ENCODE assay signal across 8 cellular contexts in genomic region chr7:94375167-94375566, GRCh38. TPM values are rescaled to one million over a fixed set of nuclear protein-coding genes. Genes with fewer than 3 reads are reported as not detected.
DNase-seq lines count a peak whose midpoint lies in the region; ATAC-seq, FAIRE-seq and TF ChIP-seq lines count a peak whose summit lies in the region.
"Had no signal": no experiment of that assay in that cellular context is flagged by ENCODE, and none has a peak within 500 bp of the region (broad histone marks: within the 10 kb centered on the region; RNA-seq: fewer than 3 reads in every experiment).

No MANE protein-coding gene starts in this region.

- dilution Hi-C loops in endothelial cell of umbilical vein (cut with MboI; ENCODE audit: extremely low pct_ligation_motif_present, low sequenced_read_pairs) = no loop called here

- TF ChIP-seq POLR2A in endothelial cell of umbilical vein (IDR thresholded peaks at IDR 0.05; ENCODE audit: low read depth, low read length) = no peak

- no peaks in the 10 kb centered on the region for H3K79me2 ChIP-seq in endothelial cell of umbilical vein (ENCODE audit: control insufficient read depth, insufficient read depth, low read length)

- H3K9me3 Mint-ChIP-seq in mesothelial cell of epicardium (peaks cover 12% of the 10 kb centered on the region), T-cell (no peaks in the 10 kb centered on the region)

- no peaks in the 10 kb centered on the region for H3K27me3 ChIP-seq in endothelial cell of umbilical vein (ENCODE audit: control insufficient read depth in 2 of 2, insufficient read depth in 2 of 2, low read length in 2 of 2)

- ATAC-seq in T-cell (replicated peaks in 1 of 4) = no peak

- CTCF ChIA-PET in endothelial cell of umbilical vein (lab: Charles Lee) = interaction anchor here (0.7 to 4.2 kb wide), 10 partner anchors 9 to 763 kb away, joined by 3 to 54 read pairs (median 4); partner anchors contain the start of gene COL1A2
- CTCF ChIA-PET in T-cell (lab: Charles Lee) = no interaction called here

- POLR2A ChIA-PET in endothelial cell of umbilical vein (lab: Charles Lee) = interaction anchor here (0.7 to 1.6 kb wide), 3 partner anchors 65 to 79 kb away, joined by 3 to 4 read pairs (median 3); no protein-coding TSS in a partner anchor
- POLR2A ChIA-PET in T-cell (lab: Charles Lee) = no interaction called here

- FAIRE-seq in endothelial cell of umbilical vein (lab: Jason Lieb, UNC) = no peak

- H4K20me1 ChIP-seq in endothelial cell of umbilical vein (replicated peaks; ENCODE audit: control insufficient read depth, extremely low read depth, insufficient read depth, low read length) = no peaks in the 10 kb centered on the region

- TSS peak; percentile 60 for BruUV-seq in endothelial cell of umbilical vein (replicated peaks; lab: Mats Ljungman, UMichigan)

- H3K9ac ChIP-seq in endothelial cell of umbilical vein (replicated peaks; ENCODE audit: extremely low read depth, insufficient read depth, low read length) = peak overlapping the region; percentile 58

- no peaks in the 10 kb centered on the region for H3K36me3 ChIP-seq in endothelial cell of umbilical vein (ENCODE audit: control insufficient read depth in 2 of 2, extremely low read depth in 1 of 2, insufficient read depth in 2 of 2, low read length in 2 of 2)

- H3K4me3 Mint-ChIP-seq in mesothelial cell of epicardium (peak overlapping the region; percentile 47), T-cell (no peak overlapping the region)

- H3K9me3 ChIP-seq in endothelial cell of umbilical vein (replicated peaks; ENCODE audit: control insufficient read depth, insufficient read depth, low read length) = no peaks in the 10 kb centered on the region

- H3K27ac ChIP-seq in endothelial cell of umbilical vein (ENCODE audit: insufficient read depth, low read depth, low read length) = peak overlapping the region; percentile 85

- H3K4me1 Mint-ChIP-seq in mesothelial cell of epicardium (peaks cover 43% of the 10 kb centered on the region), T-cell (no peaks in the 10 kb centered on the region)

- intact Hi-C loops in endothelial cell of umbilical vein (cut with micrococcal nuclease) = loop anchor here (1.0 to 2.0 kb wide), 3 partner anchors 61 to 192 kb away; no protein-coding TSS in a partner anchor

- H3K4me2 ChIP-seq in endothelial cell of umbilical vein (ENCODE audit: insufficient read depth, low read length) = peak overlapping the region; percentile 86

- peak overlapping the region; percentile 86 for H2AFZ ChIP-seq in endothelial cell of umbilical vein (ENCODE audit: low read depth, low read length)

- peak overlapping the region in 1 of 3 experiments; percentile 45 for H3K4me3 ChIP-seq in endothelial cell of umbilical vein (replicated peaks in 1 of 3; ENCODE audit: insufficient read depth in 1 of 3, low read depth in 1 of 3, low read length in 3 of 3)

- peak overlapping the region; percentile 98 for H3K27ac Mint-ChIP-seq in mesothelial cell of epicardium
- no peak overlapping the region for H3K27ac Mint-ChIP-seq in T-cell

- H3K36me3 Mint-ChIP-seq in mesothelial cell of epicardium = peaks cover 4% of the 10 kb centered on the region
- H3K36me3 Mint-ChIP-seq in T-cell = no peaks in the 10 kb centered on the region

- H3K4me1 ChIP-seq in endothelial cell of umbilical vein (ENCODE audit: control insufficient read depth, extremely low read depth, insufficient read depth, low read length) = peaks cover 21% of the 10 kb centered on the region

- no peak for TF ChIP-seq CTCF in endothelial cell of umbilical vein (IDR thresholded peaks at IDR 0.05; ENCODE audit: extremely low read depth in 1 of 2, insufficient read depth in 1 of 2, low read depth in 1 of 2, low read length in 2 of 2)
- no peak for TF ChIP-seq CTCF in mesothelial cell of epicardium (IDR thresholded peaks at IDR 0.05; ENCODE audit: unreplicated experiment)

- H3K27me3 Mint-ChIP-seq in mesothelial cell of epicardium (ENCODE audit: low read depth) = no peaks in the 10 kb centered on the region
- peaks cover 0 to 4% of the 10 kb centered on the region in 2 donors for H3K27me3 Mint-ChIP-seq in T-cell

- DNase-seq in NCI-H460 (ENCODE audit: extremely low read depth, low read depth) (peak; percentile 22), endothelial cell of umbilical vein (ENCODE audit: low read depth, low spot score) (peak; percentile 85), mesothelial cell of epicardium (ENCODE audit: low spot score in 2 of 2, unreplicated experiment in 2 of 2) (peak in 1 of 2 experiments; percentile 26), ureter (ENCODE audit: low spot score) (peak; percentile 73), NCI-H146 (lab: John Stamatoyannopoulos, UW) (no peak), T-cell (no peak), LoVo (ENCODE audit: low spot score) (no peak)
- DNase-seq: NCI-H1694 had no signal

- no peaks in the 10 kb centered on the region for H3K9me1 ChIP-seq in endothelial cell of umbilical vein (replicated peaks; ENCODE audit: control insufficient read depth, extremely low read depth, insufficient read depth, low read length)

TF ChIP-seq in endothelial cell of umbilical vein, 7 proteins besides CTCF, POLR2A, EP300 and RAD21:
- TF ChIP-seq POLR2AphosphoS5 (IDR thresholded peaks at IDR 0.05; ENCODE audit: insufficient read depth, low read depth, low read length) (no peak), MAX (IDR thresholded peaks at IDR 0.05; ENCODE audit: insufficient read depth, insufficient read length) (no peak), MYC (IDR thresholded peaks at IDR 0.05; ENCODE audit: low read depth, low read length) (no peak), EZH2 (IDR thresholded peaks at IDR 0.05; ENCODE audit: borderline replicate concordance, low read depth, low read length, severe bottlenecking) (no peak), GATA2 (IDR thresholded peaks at IDR 0.05; ENCODE audit: insufficient read depth, insufficient read length, low read depth, low read length) (no peak), JUN (IDR thresholded peaks at IDR 0.05; ENCODE audit: borderline replicate concordance, insufficient read depth, insufficient read length, low read depth) (no peak), FOS (IDR thresholded peaks at IDR 0.05; ENCODE audit: borderline replicate concordance, insufficient read depth, low read length) (no peak)

RNA-seq across cellular contexts. Expression of gene COL1A2, which starts 19.5 kb away (rescaled TPM):
- total RNA-seq in NCI-H460 (2014; rRNA removed; shearing (Covaris generic)) = not detected in 2 replicates
- not detected in 2 replicates for polyA plus RNA-seq in NCI-H460 (2014; cell fraction: nucleus; rRNA removed)
- total RNA-seq in endothelial cell of umbilical vein = 5.6 and 40.8 TPM in 2 replicates
- polyA plus RNA-seq in endothelial cell of umbilical vein = 26.9 and 28.9 TPM in 2 replicates
- polyA plus RNA-seq in endothelial cell of umbilical vein (2011; cell fraction: cytosol; rRNA removed) = 20.3 and 26.0 TPM in 2 replicates
- 45.0 and 63.2 TPM in 2 replicates for polyA plus RNA-seq in endothelial cell of umbilical vein (2011; cell fraction: nucleus; rRNA removed)
- polyA plus RNA-seq in endothelial cell of umbilical vein (2012) = 3.9 and 5.7 TPM in 2 replicates
- 31.0 and 41.5 TPM in 2 replicates for polyA minus RNA-seq in endothelial cell of umbilical vein
- polyA minus RNA-seq in endothelial cell of umbilical vein (2011; cell fraction: cytosol; rRNA and poly(A)+ RNA removed) = not detected
- polyA minus RNA-seq in endothelial cell of umbilical vein (2011; cell fraction: nucleus; rRNA and poly(A)+ RNA removed) = 17.7 and 24.1 TPM in 2 replicates
- total RNA-seq in mesothelial cell of epicardium = 2,538 to 2,739 TPM (median 2,734 TPM) in 3 replicates
- 231 TPM for total RNA-seq in ureter
- 1 to 10 TPM in 3 of 5 donors, not detected in 2; 2.5 to 4.7 (median 3.1) TPM for total RNA-seq in T-cell

Comparison
In these comparisons a context has a peak if more than half of its experiments do, and no peak if none do; other contexts are left out.
1. DNase-seq: peak in NCI-H460 (single experiment), endothelial cell of umbilical vein (single experiment) and ureter (single experiment); none in NCI-H146 (single experiment), T-cell (0 of 34) and LoVo (single experiment).
2. RNA of gene COL1A2, which starts 19.5 kb away (total RNA-seq): 2,538 to 2,739 TPM in mesothelial cell of epicardium; 231 TPM in ureter (single experiment), 5.6 to 40.8 TPM in endothelial cell of umbilical vein, 2.5 to 4.7 TPM in T-cell and not detected in NCI-H460; every median in the first group is over 10 times any median in the second.